In the genomic region with DNA sequence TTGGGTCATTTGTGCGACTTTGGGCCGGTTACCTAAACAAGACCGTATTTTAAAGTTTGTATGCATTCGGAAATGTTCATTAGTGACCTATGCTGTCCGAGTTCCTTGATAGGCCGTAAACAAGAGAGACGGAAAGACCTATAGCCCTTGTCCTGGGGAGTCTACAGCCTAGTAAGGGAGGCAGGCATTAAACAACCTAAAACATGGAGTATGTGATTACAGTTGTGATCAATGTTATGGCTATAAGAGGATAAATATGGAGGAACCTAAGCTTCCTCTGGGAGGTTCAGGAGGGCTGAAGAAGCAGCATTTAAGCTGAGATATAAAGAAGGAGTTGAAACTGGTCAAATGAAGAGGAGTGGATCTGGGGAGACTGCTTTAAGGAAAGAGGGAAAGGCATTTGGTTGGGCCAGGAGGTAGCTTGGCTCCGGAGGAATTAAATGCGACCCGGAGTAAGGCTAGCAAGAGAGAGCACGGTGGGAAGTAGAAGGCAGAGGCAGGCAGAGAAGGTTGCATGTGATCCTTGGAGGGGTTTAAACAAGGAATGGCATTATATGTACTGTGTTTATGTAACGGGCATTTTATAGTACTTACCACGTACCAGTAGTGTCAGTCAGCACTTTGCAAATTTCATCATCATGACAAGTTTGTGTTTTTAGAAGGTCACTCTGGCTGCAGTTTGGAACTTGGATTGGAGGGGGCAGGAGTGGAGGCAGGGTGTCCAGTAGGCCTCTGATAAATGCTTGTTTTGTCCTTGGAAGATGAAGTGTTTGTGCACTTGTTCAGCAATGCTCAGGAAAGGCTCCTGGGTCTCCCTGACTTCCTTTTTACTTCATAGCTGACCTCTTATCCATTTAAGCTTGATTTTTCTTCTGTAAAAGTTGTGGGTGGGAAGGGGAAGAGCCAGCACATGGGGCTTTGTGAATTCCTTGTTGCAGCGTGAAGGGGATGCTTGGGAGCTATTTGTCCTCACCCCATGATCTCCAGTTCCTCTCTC, we compare ENCODE assay signal across 6 cellular contexts.
A peak's percentile ranks its signal among the peaks of the same experiment; 100 is the strongest.
DNase-seq lines count a peak whose midpoint lies in the region; ATAC-seq, FAIRE-seq and TF ChIP-seq lines count a peak whose summit lies in the region.

No MANE protein-coding gene starts in this region.

- no peaks in the 10 kb centered on the region for H3K27me3 Mint-ChIP-seq in stimulated activated naive CD8-positive, alpha-beta T cell treated with anti-CD3 and anti-CD28 coated beads, Interleukin-15, Interleukin-2, amounts not matched to agents 100 ng/mL and 50 ng/mL, for 24 hours

- TF ChIP-seq CTCF in fibroblast of mammary gland (conservative IDR thresholded peaks at IDR 0.05; ENCODE audit: control insufficient read depth, insufficient read depth, low read depth, low read length): peak; percentile 2

- H3K4me3 Mint-ChIP-seq in stimulated activated naive CD8-positive, alpha-beta T cell treated with anti-CD3 and anti-CD28 coated beads, Interleukin-15, Interleukin-2, amounts not matched to agents 100 ng/mL and 50 ng/mL, for 24 hours: peak overlapping the region; percentile 81

- peaks cover 17% of the 10 kb centered on the region for H3K4me1 Mint-ChIP-seq in stimulated activated naive CD8-positive, alpha-beta T cell treated with anti-CD3 and anti-CD28 coated beads, Interleukin-15, Interleukin-2, amounts not matched to agents 100 ng/mL and 50 ng/mL, for 24 hours (ENCODE audit: low read depth)

- peak overlapping the region; percentile 67 for H3K27ac Mint-ChIP-seq in stimulated activated naive CD8-positive, alpha-beta T cell treated with anti-CD3 and anti-CD28 coated beads, Interleukin-15, Interleukin-2, amounts not matched to agents 100 ng/mL and 50 ng/mL, for 24 hours

- no peaks in the 10 kb centered on the region for H3K9me3 Mint-ChIP-seq in stimulated activated naive CD8-positive, alpha-beta T cell treated with anti-CD3 and anti-CD28 coated beads, Interleukin-15, Interleukin-2, amounts not matched to agents 100 ng/mL and 50 ng/mL, for 24 hours

- H3K4me3 ChIP-seq in fibroblast of mammary gland (ENCODE audit: control insufficient read depth, low read depth, low read length) (no peak overlapping the region), subcutaneous abdominal adipose tissue (ENCODE audit: low read depth in 1 of 5, low read length in 5 of 5) (peak overlapping the region; percentile 58 to 95 (median 85))

- FAIRE-seq in GM19239 (lab: Jason Lieb, UNC): no peak

- ATAC-seq in stimulated activated naive CD8-positive, alpha-beta T cell treated with anti-CD3 and anti-CD28 coated beads, Interleukin-15, Interleukin-2, amounts not matched to agents 100 U/mL and 50 U/mL, for 24 hours: no peak
- no peak for ATAC-seq in GM21737 (IDR thresholded peaks at IDR 0.05; ENCODE audit: unreplicated experiment)

- H3K9me3 ChIP-seq in subcutaneous abdominal adipose tissue (ENCODE audit: control insufficient read depth in 5 of 5, low read length in 5 of 5): no peaks in the 10 kb centered on the region

- peak overlapping the region; percentile 88 for H3K27ac ChIP-seq in subcutaneous abdominal adipose tissue (ENCODE audit: low read depth, low read length)

- DNase-seq in stimulated activated naive CD8-positive, alpha-beta T cell treated with anti-CD3 and anti-CD28 coated beads, Interleukin-15, Interleukin-2, amounts not matched to agents 100 U/mL and 50 U/mL, for 24 hours: no peak
- DNase-seq in fibroblast of mammary gland (ENCODE audit: low read depth) (peak; percentile 90), GM19239 (ENCODE audit: insufficient read length, low spot score) (no peak)

- H3K36me3 Mint-ChIP-seq in stimulated activated naive CD8-positive, alpha-beta T cell treated with anti-CD3 and anti-CD28 coated beads, Interleukin-15, Interleukin-2, amounts not matched to agents 100 ng/mL and 50 ng/mL, for 24 hours (ENCODE audit: low read depth): no peaks in the 10 kb centered on the region

- peaks cover 17 to 57% (median 56%) of the 10 kb centered on the region in 5 donors for H3K4me1 ChIP-seq in subcutaneous abdominal adipose tissue (ENCODE audit: control insufficient read depth in 5 of 5, insufficient read depth in 5 of 5, low read length in 5 of 5)

- H3K27me3 ChIP-seq in subcutaneous abdominal adipose tissue (ENCODE audit: control insufficient read depth in 5 of 5, insufficient read depth in 4 of 5, low read length in 5 of 5): no peaks in the 10 kb centered on the region

- H3K36me3 ChIP-seq in subcutaneous abdominal adipose tissue (ENCODE audit: control insufficient read depth in 5 of 5, insufficient read depth in 5 of 5, low read length in 5 of 5): no peaks in the 10 kb centered on the region

- peak overlapping the region; percentile 15 to 85 (median 58) for H3K9ac ChIP-seq in subcutaneous abdominal adipose tissue (ENCODE audit: low read length in 5 of 5)
